ENCODE assay signal across 8 cellular contexts in genomic region chr16:68311316-68311620, GRCh38. TPM values are rescaled to one million over a fixed set of nuclear protein-coding genes. Genes with fewer than 3 reads are reported as not detected.
A peak's percentile ranks its signal among the peaks of the same experiment; 100 is the strongest.
DNase-seq lines count a peak whose midpoint lies in the region; ATAC-seq and TF ChIP-seq lines count a peak whose summit lies in the region.

No MANE protein-coding gene starts in this region.

- H3K9me3 ChIP-seq in RWPE2 (ENCODE audit: severe bottlenecking): no peaks in the 10 kb centered on the region
- no peaks in the 10 kb centered on the region for H3K9me3 ChIP-seq in esophagus (ENCODE audit: control insufficient read depth in 2 of 2, insufficient read depth in 1 of 2, low read depth in 1 of 2, low read length in 1 of 2)
- no peaks in the 10 kb centered on the region for H3K9me3 ChIP-seq in prostate gland

- peak; percentile 46 for ATAC-seq in RWPE2 (ENCODE audit: low read depth)

- H3K4me3 ChIP-seq in RWPE2 (ENCODE audit: severe bottlenecking) (peak overlapping the region; percentile 66), esophagus (ENCODE audit: low read depth in 1 of 2, low read length in 2 of 2) (peak overlapping the region; percentile 94 to 95), prostate gland (peak overlapping the region; percentile 65 to 76)

- H3K4me1 ChIP-seq in RWPE2 (ENCODE audit: insufficient read depth, poor library complexity, severe bottlenecking): peaks cover 3% of the 10 kb centered on the region
- H3K4me1 ChIP-seq in esophagus (ENCODE audit: control insufficient read depth in 2 of 2, insufficient read depth in 2 of 2, low read length in 1 of 2): peaks cover 4 to 6% of the 10 kb centered on the region in 2 donors
- H3K4me1 ChIP-seq in prostate gland (replicated peaks): peaks cover 8% of the 10 kb centered on the region

- peaks cover 67% of the 10 kb centered on the region for H3K36me3 ChIP-seq in RWPE2 (ENCODE audit: low read depth)
- peaks cover 0 to 7% of the 10 kb centered on the region in 2 donors for H3K36me3 ChIP-seq in esophagus (ENCODE audit: control insufficient read depth in 2 of 2, insufficient read depth in 2 of 2, low read length in 1 of 2)
- no peaks in the 10 kb centered on the region for H3K36me3 ChIP-seq in prostate gland

- TF ChIP-seq POLR2A in prostate gland (IDR thresholded peaks at IDR 0.05): no peak

- WGBS in esophagus, 2 donors: 0 to 2% methylated on average over 13 of the region's 13 CpGs
- WGBS in prostate gland: 1% methylated on average over 13 of the region's 13 CpGs

- peak; percentile 38 for DNase-seq in activated gamma-delta T cell treated with anti-CD3 and anti-CD28 coated beads, Interleukin-2, amount 50 U/mL, for 16 hours (ENCODE audit: low read depth)
- DNase-seq in activated gamma-delta T cell treated with Interleukin-2 at 50 U/mL for 16 hours (no peak), RWPE2 (ENCODE audit: low spot score) (no peak), prostate gland (ENCODE audit: low spot score) (no peak), DMS53 (lab: John Stamatoyannopoulos, UW) (no peak), cerebellum (ENCODE audit: low spot score) (no peak), posterior vena cava (ENCODE audit: low spot score) (no peak)

- intact Hi-C loops in prostate gland (cut with DNase I): loop anchor here (5.0 kb wide), 1 partner anchor 49 kb away; the partner anchor contains the start of gene SLC7A6
- intact Hi-C loops in posterior vena cava (cut with DNase I): loop anchor here in 1 of 2 donors (1.0 kb wide), 1 partner anchor 31 kb away; no protein-coding TSS in a partner anchor

- no peak for TF ChIP-seq CTCF in RWPE2 (IDR thresholded peaks at IDR 0.05; ENCODE audit: poor library complexity, severe bottlenecking)
- TF ChIP-seq CTCF in prostate gland (IDR thresholded peaks at IDR 0.05): no peak

- H3K27me3 ChIP-seq in RWPE2 (ENCODE audit: insufficient read depth, poor library complexity, severe bottlenecking) (no peaks in the 10 kb centered on the region), esophagus (ENCODE audit: control insufficient read depth in 1 of 2, insufficient read depth in 2 of 2, low read length in 2 of 2) (no peaks in the 10 kb centered on the region), prostate gland (replicated peaks; ENCODE audit: insufficient read depth) (no peaks in the 10 kb centered on the region)

- H3K27ac ChIP-seq in RWPE2 (ENCODE audit: poor library complexity, severe bottlenecking): peak overlapping the region; percentile 45
- peak overlapping the region; percentile 66 to 88 for H3K27ac ChIP-seq in esophagus (ENCODE audit: low read depth in 2 of 2, low read length in 1 of 2)
- H3K27ac ChIP-seq in prostate gland: peak overlapping the region; percentile 70 to 72

RNA-seq across cellular contexts. Expression of gene PRMT7, which starts 0.4 kb away (rescaled TPM):
- 10 to 100 TPM; 22.6 to 36.0 TPM for polyA plus RNA-seq in esophagus
- 10 to 100 TPM; 45.2 to 77.9 TPM for total RNA-seq in prostate gland
- 50.8 TPM for total RNA-seq in cerebellum
- total RNA-seq in posterior vena cava: 10 to 100 TPM; 18.1 to 22.9 TPM

RNA-seq across cellular contexts. Expression of gene SLC7A6OS, which starts 0.5 kb away (rescaled TPM):
- 1 to 10 TPM; 4.4 to 4.9 TPM for polyA plus RNA-seq in esophagus
- total RNA-seq in prostate gland: 10 to 100 TPM in 1 of 2 donors, 1 to 10 TPM in 1; 10.0 to 23.6 TPM
- total RNA-seq in cerebellum: 18.6 TPM
- 10 to 100 TPM in 1 of 2 donors, 1 to 10 TPM in 1; 9.9 to 12.5 TPM for total RNA-seq in posterior vena cava

RNA-seq across cellular contexts. Expression of gene SLC7A6, which starts 46.9 kb away (rescaled TPM):
- polyA plus RNA-seq in esophagus: 1 to 10 TPM; 4.1 to 4.2 TPM
- 10 to 100 TPM; 12.8 to 30.5 TPM for total RNA-seq in prostate gland
- total RNA-seq in cerebellum: 26.7 TPM
- 10 to 100 TPM; 28.4 to 39.7 TPM for total RNA-seq in posterior vena cava
